Comparison of ENCODE assay signal across 8 cellular contexts in genomic region chr19:4342421-4343055, GRCh38. TPM values are rescaled to one million over a fixed set of nuclear protein-coding genes. Genes with fewer than 3 reads are reported as not detected.
DNase-seq lines count a peak whose midpoint lies in the region; ATAC-seq lines count a peak whose summit lies in the region.

No MANE protein-coding gene starts in this region.

- peaks cover 16% of the 10 kb centered on the region for H3K79me1 ChIP-seq in mesenchymal stem cell (replicated peaks; ENCODE audit: low read length, poor library complexity, severe bottlenecking)

- H4K91ac ChIP-seq in mesenchymal stem cell (ENCODE audit: low read length), result peak overlapping the region; percentile 9

- H2BK120ac ChIP-seq in mesenchymal stem cell (ENCODE audit: low read depth, low read length), result no peak overlapping the region

- WGBS in mesenchymal stem cell, result 3% methylated on average over 32 of the region's 32 CpGs

- H3K27me3 ChIP-seq in endocrine pancreas (ENCODE audit: control insufficient read depth, insufficient read depth, low read length), result no peaks in the 10 kb centered on the region
- H3K27me3 ChIP-seq in mesenchymal stem cell (ENCODE audit: control insufficient read depth in 1 of 2, insufficient read depth in 1 of 2, low read length in 2 of 2), result no peaks in the 10 kb centered on the region

- no peak overlapping the region for H2BK12ac ChIP-seq in mesenchymal stem cell (ENCODE audit: low read length in 2 of 2)

- peak overlapping the region; percentile 15 for H2AK5ac ChIP-seq in mesenchymal stem cell (ENCODE audit: low read length, severe bottlenecking)

- peak overlapping the region; percentile 17 to 85 for H3K18ac ChIP-seq in mesenchymal stem cell (ENCODE audit: low read depth in 1 of 2, low read length in 2 of 2)

- no peaks in the 10 kb centered on the region for H3K36me3 ChIP-seq in endocrine pancreas (ENCODE audit: control insufficient read depth, insufficient read depth, low read length)
- H3K36me3 ChIP-seq in mesenchymal stem cell (ENCODE audit: control insufficient read depth in 1 of 2, insufficient read depth in 2 of 2, low read depth in 1 of 2, low read length in 2 of 2), result peaks cover 4 to 7% of the 10 kb centered on the region in 2 experiments

- peak overlapping the region; percentile 17 for H2BK15ac ChIP-seq in mesenchymal stem cell (ENCODE audit: low read depth, poor library complexity, severe bottlenecking)

- ATAC-seq in GM21367 (IDR thresholded peaks at IDR 0.05; ENCODE audit: unreplicated experiment), result peak; percentile 71

- H3K4me3 ChIP-seq in endocrine pancreas (ENCODE audit: control insufficient read depth, insufficient read depth, low read length) (peak overlapping the region; percentile 24), mesenchymal stem cell (ENCODE audit: insufficient read depth in 1 of 2, low read depth in 1 of 2, low read length in 2 of 2) (peak overlapping the region; percentile 57 to 96)

- DNase-seq in COR-L47 (lab: John Stamatoyannopoulos, UW), result peak; percentile 100
- DNase-seq in HT1080 (ENCODE audit: low read depth), result peak; percentile 97
- peak; percentile 99 for DNase-seq in NOMO-1 (lab: John Stamatoyannopoulos, UW; ENCODE audit: unreplicated experiment in 2 of 2)
- peak; percentile 87 for DNase-seq in activated CD8-positive, alpha-beta memory T cell treated with anti-CD3 and anti-CD28 coated beads, Interleukin-2, amount 50 U/mL, for 1 hour (ENCODE audit: extremely low read depth)
- peak; percentile 100 for DNase-seq in mesenchymal stem cell
- DNase-seq in stimulated activated CD8-positive, alpha-beta memory T cell treated with anti-CD3 and anti-CD28 coated beads, Interleukin-12 subunit alpha, Interleukin-12 subunit beta, amount 100 ng/mL, for 24 hours (ENCODE audit: extremely low read depth), result peak; percentile 80

- H3K4me1 ChIP-seq in endocrine pancreas (ENCODE audit: control insufficient read depth, insufficient read depth, low read length), result no peaks in the 10 kb centered on the region
- H3K4me1 ChIP-seq in mesenchymal stem cell (ENCODE audit: control insufficient read depth, insufficient read depth, low read depth, low read length), result peaks cover 23% of the 10 kb centered on the region

- peak overlapping the region in 1 of 2 experiments; percentile 64 for H3K23ac ChIP-seq in mesenchymal stem cell (ENCODE audit: low read length in 2 of 2)

- no peak overlapping the region for H3K14ac ChIP-seq in mesenchymal stem cell (ENCODE audit: low read length in 2 of 2)

- H4K8ac ChIP-seq in mesenchymal stem cell (ENCODE audit: low read length), result peak overlapping the region; percentile 96

- H3K9me3 ChIP-seq in endocrine pancreas (ENCODE audit: control insufficient read depth, low read length) (no peaks in the 10 kb centered on the region), mesenchymal stem cell (ENCODE audit: control insufficient read depth, low read length) (no peaks in the 10 kb centered on the region)

- peak overlapping the region; percentile 100 for H2AFZ ChIP-seq in mesenchymal stem cell (ENCODE audit: low read depth, low read length)

- peak overlapping the region; percentile 72 to 83 for H3K4ac ChIP-seq in mesenchymal stem cell (ENCODE audit: low read depth in 1 of 2, low read length in 2 of 2)

- peak overlapping the region; percentile 91 for H3K4me2 ChIP-seq in mesenchymal stem cell (ENCODE audit: low read length, poor library complexity, severe bottlenecking)

- H3K27ac ChIP-seq in mesenchymal stem cell (ENCODE audit: low read length, poor library complexity, severe bottlenecking), result peak overlapping the region; percentile 87

- peak overlapping the region; percentile 4 for H2BK5ac ChIP-seq in mesenchymal stem cell (ENCODE audit: low read depth, low read length, poor library complexity, severe bottlenecking)

- H3K9ac ChIP-seq in endocrine pancreas (ENCODE audit: control insufficient read depth, insufficient read depth, low read length) (peak overlapping the region; percentile 86), mesenchymal stem cell (ENCODE audit: low read length) (peak overlapping the region; percentile 86)

RNA-seq across cellular contexts. Expression of gene MPND, which starts 0.8 kb away (rescaled TPM):
- total RNA-seq in HT1080 (2014; rRNA removed; shearing (Covaris generic)), result 1.3 and 2.7 TPM in 2 replicates
- 4.0 and 6.3 TPM in 2 replicates for polyA plus RNA-seq in HT1080 (2015; cell fraction: cytosol; rRNA removed)
- polyA plus RNA-seq in HT1080 (2015; cell fraction: nucleus; rRNA removed), result 4.5 and 4.6 TPM in 2 replicates
- polyA plus RNA-seq in mesenchymal stem cell (2013, experiment 1 of 2), result 6.9 TPM
- polyA plus RNA-seq in mesenchymal stem cell (2013, experiment 2 of 2), result 6.1 TPM

RNA-seq across cellular contexts. Expression of gene STAP2, which starts 3.9 kb away (rescaled TPM):
- 2.3 and 3.6 TPM in 2 replicates for total RNA-seq in HT1080 (2014; rRNA removed; shearing (Covaris generic))
- 3.8 and 4.1 TPM in 2 replicates for polyA plus RNA-seq in HT1080 (2015; cell fraction: cytosol; rRNA removed)
- 3.6 and 4.0 TPM in 2 replicates for polyA plus RNA-seq in HT1080 (2015; cell fraction: nucleus; rRNA removed)
- polyA plus RNA-seq in mesenchymal stem cell (2013, experiment 1 of 2), result 2.0 TPM
- polyA plus RNA-seq in mesenchymal stem cell (2013, experiment 2 of 2), result 2.5 TPM

RNA-seq across cellular contexts. Expression of gene FSD1, which starts 38.1 kb away (rescaled TPM):
- total RNA-seq in HT1080 (2014; rRNA removed; shearing (Covaris generic)), result 9.7 and 10.0 TPM in 2 replicates
- 24.0 and 28.3 TPM in 2 replicates for polyA plus RNA-seq in HT1080 (2015; cell fraction: cytosol; rRNA removed)
- polyA plus RNA-seq in HT1080 (2015; cell fraction: nucleus; rRNA removed), result 49.6 and 58.9 TPM in 2 replicates
- polyA plus RNA-seq in mesenchymal stem cell (2013, experiment 1 of 2), result 3.4 TPM
- 2.6 TPM for polyA plus RNA-seq in mesenchymal stem cell (2013, experiment 2 of 2)

RNA-seq across cellular contexts. Expression of gene TMIGD2, which starts 40.3 kb away (rescaled TPM):
- total RNA-seq in HT1080 (2014; rRNA removed; shearing (Covaris generic)), result not detected in 2 replicates
- polyA plus RNA-seq in HT1080 (2015; cell fraction: cytosol; rRNA removed), result 0.06 TPM in 1 of 2 replicates, not detected in the other
- not detected in 2 replicates for polyA plus RNA-seq in HT1080 (2015; cell fraction: nucleus; rRNA removed)
- polyA plus RNA-seq in mesenchymal stem cell (2013, experiment 1 of 2), result 0.08 TPM
- polyA plus RNA-seq in mesenchymal stem cell (2013, experiment 2 of 2), result 0.16 TPM

RNA-seq across cellular contexts. Expression of gene SH3GL1, which starts 57.8 kb away (rescaled TPM):
- 46.6 and 62.9 TPM in 2 replicates for total RNA-seq in HT1080 (2014; rRNA removed; shearing (Covaris generic))
- 94.3 and 111 TPM in 2 replicates for polyA plus RNA-seq in HT1080 (2015; cell fraction: cytosol; rRNA removed)
- polyA plus RNA-seq in HT1080 (2015; cell fraction: nucleus; rRNA removed), result 59.8 and 62.6 TPM in 2 replicates
- polyA plus RNA-seq in mesenchymal stem cell (2013, experiment 1 of 2), result 108 TPM
- polyA plus RNA-seq in mesenchymal stem cell (2013, experiment 2 of 2), result 106 TPM

Comparison
In these comparisons a context has a peak if more than half of its experiments do, and no peak if none do; other contexts are left out.
1. Peak in every context shown above with its lines: DNase-seq, ATAC-seq, H3K4me3 ChIP-seq and H3K27ac ChIP-seq.